4 cellular contexts compared by ENCODE assay signal in genomic region chrY:24615412-24615811, GRCh38. TPM values are rescaled to one million over a fixed set of nuclear protein-coding genes. Genes with fewer than 3 reads are reported as not detected.
"Had no signal": no experiment of that assay in that cellular context is flagged by ENCODE, and none has a peak within 500 bp of the region (broad histone marks: within the 10 kb centered on the region; RNA-seq: fewer than 3 reads in every experiment).

No MANE protein-coding gene starts in this region.

RNA-seq across cellular contexts. Expression of gene BPY2B, which starts 2.4 kb away (rescaled TPM):
- total RNA-seq: LHCN-M2, M059J, MCF 10A, NCI-H460 had no signal
